ENCODE assay signal across 19 cellular contexts in genomic region chr15:84805221-84805620, GRCh38. TPM values are rescaled to one million over a fixed set of nuclear protein-coding genes. Genes with fewer than 3 reads are reported as not detected.
DNase-seq lines count a peak whose midpoint lies in the region; ATAC-seq and TF ChIP-seq lines count a peak whose summit lies in the region.
"Had no signal": no experiment of that assay in that cellular context is flagged by ENCODE, and none has a peak within 500 bp of the region (broad histone marks: within the 10 kb centered on the region; RNA-seq: fewer than 3 reads in every experiment).

No MANE protein-coding gene starts in this region.

- H3K27me3 Mint-ChIP-seq in activated T-cell treated with anti-CD3 and anti-CD28 coated beads, Interleukin-2, amount 50 U/mL, for 72 hours (ENCODE audit: low read depth) = no peaks in the 10 kb centered on the region
- no peaks in the 10 kb centered on the region for H3K27me3 Mint-ChIP-seq in activated T-cell treated with anti-CD3 and anti-CD28 coated beads, Interleukin-2, amount 50 U/mL, for 24 hours
- H3K27me3 Mint-ChIP-seq in brain = no peaks in the 10 kb centered on the region

- H3K27ac ChIP-seq in subcutaneous abdominal adipose tissue (ENCODE audit: low read depth, low read length) = peak overlapping the region; percentile 62
- H3K27ac ChIP-seq: SJCRH30 had no signal

- H3K36me3 Mint-ChIP-seq in activated T-cell treated with anti-CD3 and anti-CD28 coated beads, Interleukin-2, amount 50 U/mL, for 72 hours (ENCODE audit: insufficient read depth in 2 of 2) = peaks cover 3% of the 10 kb centered on the region in 2 donors
- H3K36me3 Mint-ChIP-seq in activated T-cell treated with anti-CD3 and anti-CD28 coated beads, Interleukin-2, amount 50 U/mL, for 24 hours (ENCODE audit: low read depth) = peaks cover 64% of the 10 kb centered on the region
- peaks cover 34% of the 10 kb centered on the region for H3K36me3 Mint-ChIP-seq in brain

- H3K9ac ChIP-seq in subcutaneous abdominal adipose tissue (ENCODE audit: low read length in 5 of 5) = no peak overlapping the region

- peaks cover 6 to 52% (median 41%) of the 10 kb centered on the region in 5 donors for H3K36me3 ChIP-seq in subcutaneous abdominal adipose tissue (ENCODE audit: control insufficient read depth in 5 of 5, insufficient read depth in 5 of 5, low read length in 5 of 5)

- H3K27ac Mint-ChIP-seq in activated T-cell treated with anti-CD3 and anti-CD28 coated beads, Interleukin-2, amount 50 U/mL, for 72 hours = peak overlapping the region; percentile 68
- no peak overlapping the region for H3K27ac Mint-ChIP-seq in activated T-cell treated with anti-CD3 and anti-CD28 coated beads, Interleukin-2, amount 50 U/mL, for 24 hours
- peak overlapping the region in 3 of 5 experiments; percentile 9 to 63 (median 34) for H3K27ac Mint-ChIP-seq in brain

- ATAC-seq in activated T-cell treated with anti-CD3 and anti-CD28 coated beads, Interleukin-2, amount 50 U/mL, for 72 hours (replicated peaks in 1 of 2) = no peak
- ATAC-seq: PC-3 had no signal

- no peaks in the 10 kb centered on the region for H3K9me3 Mint-ChIP-seq in activated T-cell treated with anti-CD3 and anti-CD28 coated beads, Interleukin-2, amount 50 U/mL, for 72 hours
- H3K9me3 Mint-ChIP-seq in activated T-cell treated with anti-CD3 and anti-CD28 coated beads, Interleukin-2, amount 50 U/mL, for 24 hours = no peaks in the 10 kb centered on the region
- no peaks in the 10 kb centered on the region for H3K9me3 Mint-ChIP-seq in brain

- H3K4me3 ChIP-seq in subcutaneous abdominal adipose tissue (ENCODE audit: low read depth in 1 of 5, low read length in 5 of 5) = no peak overlapping the region
- H3K4me3 ChIP-seq: SJCRH30 had no signal

- peaks cover 0 to 20% (median 16%) of the 10 kb centered on the region in 5 donors for H3K4me1 ChIP-seq in subcutaneous abdominal adipose tissue (ENCODE audit: control insufficient read depth in 5 of 5, insufficient read depth in 5 of 5, low read length in 5 of 5)
- H3K4me1 ChIP-seq: BE2C had no signal

- H3K4me3 Mint-ChIP-seq in activated T-cell treated with anti-CD3 and anti-CD28 coated beads, Interleukin-2, amount 50 U/mL, for 72 hours = no peak overlapping the region
- no peak overlapping the region for H3K4me3 Mint-ChIP-seq in activated T-cell treated with anti-CD3 and anti-CD28 coated beads, Interleukin-2, amount 50 U/mL, for 24 hours
- H3K4me3 Mint-ChIP-seq in brain = no peak overlapping the region

- peaks cover 5% of the 10 kb centered on the region for H3K4me1 Mint-ChIP-seq in activated T-cell treated with anti-CD3 and anti-CD28 coated beads, Interleukin-2, amount 50 U/mL, for 72 hours (ENCODE audit: low read depth)
- peaks cover 2% of the 10 kb centered on the region for H3K4me1 Mint-ChIP-seq in activated T-cell treated with anti-CD3 and anti-CD28 coated beads, Interleukin-2, amount 50 U/mL, for 24 hours (ENCODE audit: low read depth)
- H3K4me1 Mint-ChIP-seq in brain = peaks cover 15% of the 10 kb centered on the region

- DNase-seq in activated T-cell treated with anti-CD3 and anti-CD28 coated beads, Interleukin-2, amount 50 U/mL, for 72 hours = no peak
- no peak for DNase-seq in activated T-cell treated with anti-CD3 and anti-CD28 coated beads, Interleukin-2, amount 50 U/mL, for 24 hours
- DNase-seq in SK-N-DZ (ENCODE audit: low spot score) (peak; percentile 44), MV-4-11 (lab: John Stamatoyannopoulos, UW) (no peak), NAMALWA (ENCODE audit: low spot score) (no peak)
- DNase-seq: ACHN, BE2C, DMS153, DND-41, NCI-H1105, NCI-H146, NCI-H1930, NCI-H2107, NCI-H524, NCI-H774, PC-3, SJCRH30 had no signal

- H3K9me3 ChIP-seq in subcutaneous abdominal adipose tissue (ENCODE audit: control insufficient read depth in 5 of 5, low read length in 5 of 5) = no peaks in the 10 kb centered on the region
- H3K9me3 ChIP-seq: BE2C, SJCRH30 had no signal

- H3K27me3 ChIP-seq in subcutaneous abdominal adipose tissue (ENCODE audit: control insufficient read depth in 5 of 5, insufficient read depth in 4 of 5, low read length in 5 of 5) = no peaks in the 10 kb centered on the region
- H3K27me3 ChIP-seq: BE2C, SJCRH30 had no signal

- TF ChIP-seq CTCF in brain (conservative IDR thresholded peaks at IDR 0.05) = no peak

RNA-seq across cellular contexts. Expression of gene ALPK3, which starts 11.9 kb away (rescaled TPM):
- under 1 TPM; 0.46 TPM for total RNA-seq in activated T-cell treated with anti-CD3 and anti-CD28 coated beads, Interleukin-2, amount 50 U/mL, for 72 hours
- 0.12 and 0.14 TPM in 2 replicates for polyA plus RNA-seq in SK-N-DZ (2014; cell fraction: cytosol; rRNA removed)
- 0.05 and 0.64 TPM in 2 replicates for polyA plus RNA-seq in SK-N-DZ (2014; cell fraction: nucleus; rRNA removed)
- 18.0 TPM for polyA plus RNA-seq in brain (ENCODE audit: insufficient read depth, low read depth, low replicate concordance)

RNA-seq across cellular contexts. Expression of gene ZNF592, which starts 56.8 kb away (rescaled TPM):
- 10 to 100 TPM; 33.5 to 39.5 TPM for total RNA-seq in activated T-cell treated with anti-CD3 and anti-CD28 coated beads, Interleukin-2, amount 50 U/mL, for 72 hours
- polyA plus RNA-seq in SK-N-DZ (2014; cell fraction: cytosol; rRNA removed) = 8.3 and 8.5 TPM in 2 replicates
- polyA plus RNA-seq in SK-N-DZ (2014; cell fraction: nucleus; rRNA removed) = 7.3 and 12.6 TPM in 2 replicates
- 19.9 TPM for polyA plus RNA-seq in brain (ENCODE audit: insufficient read depth, low read depth, low replicate concordance)
